ENCODE assay signal across 15 cellular contexts in genomic region chr19:18669524-18669817, GRCh38.
"Had no signal": no experiment of that assay in that cellular context is flagged by ENCODE, and none has a peak within 500 bp of the region (broad histone marks: within the 10 kb centered on the region; RNA-seq: fewer than 3 reads in every experiment).

No MANE protein-coding gene starts in this region.

- DNase-seq: activated CD4-positive, CD25-positive, alpha-beta regulatory T cell treated with anti-CD3 and anti-CD28 coated beads, Interleukin-2, amount 50 U/mL, for 72 hours; activated effector memory CD4-positive, alpha-beta T cell treated with Interleukin-2 at 50 U/mL for 16 hours; activated T-cell treated with anti-CD3 and anti-CD28 coated beads, Interleukin-2, amount 50 U/mL, for 1 hour; adrenal gland; effector CD8-positive, alpha-beta T cell; left ventricle myocardium inferior; mucosa of descending colon; naive thymus-derived CD4-positive, alpha-beta T cell; sigmoid colon; T-cell; T1000 had no signal

- H3K4me3 ChIP-seq: adrenal gland, left ventricle myocardium inferior, mucosa of descending colon, sigmoid colon, vagina had no signal

- H3K9me3 ChIP-seq: adrenal gland, left ventricle myocardium inferior, mucosa of descending colon, sigmoid colon, vagina had no signal

- H3K27me3 Mint-ChIP-seq: activated naive CD4-positive, alpha-beta T cell treated with anti-CD3 and anti-CD28 coated beads, Interleukin-2, amount 50 U/mL, for 24 hours; naive thymus-derived CD4-positive, alpha-beta T cell; T-cell had no signal

- H3K27ac ChIP-seq: left ventricle myocardium inferior, parathyroid adenoma, vagina had no signal

- H3K36me3 Mint-ChIP-seq: activated naive CD4-positive, alpha-beta T cell treated with anti-CD3 and anti-CD28 coated beads, Interleukin-2, amount 50 U/mL, for 24 hours had no signal

- ATAC-seq: mucosa of descending colon; naive thymus-derived CD4-positive, alpha-beta T cell; stimulated activated effector memory CD8-positive, alpha-beta T cell treated with anti-CD3 and anti-CD28 coated beads, Interleukin-12 subunit alpha, Interleukin-12 subunit beta, amount 100 ng/mL, for 72 hours; T-cell had no signal

- H2AFZ ChIP-seq: parathyroid adenoma had no signal

- H3K27me3 ChIP-seq: adrenal gland, sigmoid colon, vagina had no signal

- H3K4me1 Mint-ChIP-seq: activated naive CD4-positive, alpha-beta T cell treated with anti-CD3 and anti-CD28 coated beads, Interleukin-2, amount 50 U/mL, for 24 hours; stimulated activated effector memory CD8-positive, alpha-beta T cell treated with anti-CD3 and anti-CD28 coated beads, Interleukin-12 subunit alpha, Interleukin-12 subunit beta, amount 100 ng/mL, for 72 hours had no signal

- H3K9me3 Mint-ChIP-seq: activated naive CD4-positive, alpha-beta T cell treated with anti-CD3 and anti-CD28 coated beads, Interleukin-2, amount 50 U/mL, for 24 hours; naive thymus-derived CD4-positive, alpha-beta T cell; stimulated activated effector memory CD8-positive, alpha-beta T cell treated with anti-CD3 and anti-CD28 coated beads, Interleukin-12 subunit alpha, Interleukin-12 subunit beta, amount 100 ng/mL, for 72 hours; T-cell had no signal

- H3K27ac Mint-ChIP-seq: naive thymus-derived CD4-positive, alpha-beta T cell; stimulated activated effector memory CD8-positive, alpha-beta T cell treated with anti-CD3 and anti-CD28 coated beads, Interleukin-12 subunit alpha, Interleukin-12 subunit beta, amount 100 ng/mL, for 72 hours; T-cell had no signal

- H3K4me1 ChIP-seq: adrenal gland had no signal

- H3K9ac ChIP-seq: parathyroid adenoma had no signal

- H3K4me3 Mint-ChIP-seq: activated naive CD4-positive, alpha-beta T cell treated with anti-CD3 and anti-CD28 coated beads, Interleukin-2, amount 50 U/mL, for 24 hours; naive thymus-derived CD4-positive, alpha-beta T cell; stimulated activated effector memory CD8-positive, alpha-beta T cell treated with anti-CD3 and anti-CD28 coated beads, Interleukin-12 subunit alpha, Interleukin-12 subunit beta, amount 100 ng/mL, for 72 hours; T-cell had no signal
